8 cellular contexts compared by ENCODE assay signal in the genomic region with DNA sequence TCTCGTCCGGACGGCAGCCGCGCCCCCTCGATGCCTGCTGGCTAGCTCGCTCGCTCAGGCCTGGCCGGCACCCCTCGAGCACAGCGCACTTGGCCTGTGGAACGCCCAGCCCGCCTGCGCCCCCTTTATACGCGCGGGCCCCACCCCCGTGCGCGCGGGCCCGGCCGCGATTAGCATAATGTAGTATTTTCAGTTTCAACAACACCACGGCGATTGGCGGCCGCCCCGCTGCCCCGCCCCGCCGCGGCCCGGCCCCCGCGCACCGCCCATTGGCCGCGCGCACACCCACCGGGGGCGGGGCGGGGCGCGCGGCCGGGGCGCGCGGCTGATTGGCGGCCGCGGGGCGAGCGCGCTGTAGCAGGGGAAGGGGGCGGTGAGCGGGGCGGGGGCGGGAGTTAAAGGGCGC. TPM values are rescaled to one million over a fixed set of nuclear protein-coding genes. Genes with fewer than 3 reads are reported as not detected.
DNase-seq lines count a peak whose midpoint lies in the region; ATAC-seq and TF ChIP-seq lines count a peak whose summit lies in the region.

A gene (minus strand): TSS at position 100 of the 406 bp plus-strand sequence. CDS start 319 bp downstream, outside the sequence.

- H3K4me3 ChIP-seq in AG10803 (ENCODE audit: low read length): peak within 1 kb of the TSS; percentile 62
- H3K4me3 ChIP-seq in mucosa of descending colon: peak within 1 kb of the TSS; percentile 34

- intact Hi-C loops in mucosa of descending colon (cut with DNase I, micrococcal nuclease): loop anchor here in 1 of 2 donors (10.0 kb wide), 1 partner anchor 191 kb away; a partner anchor contains a TSS

- TF ChIP-seq CTCF in AG10803 (conservative IDR thresholded peaks at IDR 0.05; ENCODE audit: low read length) (no peak), mucosa of descending colon (IDR thresholded peaks at IDR 0.05) (no peak)

- H3K36me3 ChIP-seq in mucosa of descending colon (ENCODE audit: low read depth): no peaks in the 10 kb centered on the region

- ATAC-seq in GM19324 (IDR thresholded peaks at IDR 0.05; ENCODE audit: low FRiP score, unreplicated experiment): peak; percentile 81
- peak; percentile 62 for ATAC-seq in HG03442 (IDR thresholded peaks at IDR 0.05; ENCODE audit: unreplicated experiment)
- ATAC-seq in mucosa of descending colon: peak; percentile 88

- H3K4me1 ChIP-seq in mucosa of descending colon (ENCODE audit: low read depth): peaks cover 7% of the 10 kb centered on the region

- peak; percentile 62 for DNase-seq in AG10803 (ENCODE audit: low read depth)
- peak; percentile 46 for DNase-seq in NCI-H82 treated with DMSO at 0.1 percent for 48 hours (lab: John Stamatoyannopoulos, UW; ENCODE audit: unreplicated experiment)
- peak; percentile 66 for DNase-seq in activated T-cell treated with anti-CD3 and anti-CD28 coated beads for 24 hours (ENCODE audit: low read depth)
- peak; percentile 94 for DNase-seq in epidermal melanocyte (ENCODE audit: insufficient read length, low spot score)
- peak; percentile 87 to 91 (median 91) for DNase-seq in mucosa of descending colon
- DNase-seq in stimulated activated CD8-positive, alpha-beta memory T cell treated with anti-CD3 and anti-CD28 coated beads, Interleukin-4, amount 100 ng/mL, for 1 hour (ENCODE audit: low read depth in 2 of 2, low spot score in 1 of 2): peak; percentile 62 to 69

- H3K9me3 ChIP-seq in mucosa of descending colon: no peaks in the 10 kb centered on the region

RNA-seq across cellular contexts. Expression of the gene that starts here (rescaled TPM):
- 10 to 100 TPM in 2 of 3 donors, 1 to 10 TPM in 1; 3.0 to 40.3 (median 10.2) TPM for total RNA-seq in mucosa of descending colon

Comparison
In these comparisons a context has a peak if more than half of its experiments do, and no peak if none do; other contexts are left out.
1. Peak in every context shown above with its lines: DNase-seq, ATAC-seq and H3K4me3 ChIP-seq.